In the genomic region with DNA sequence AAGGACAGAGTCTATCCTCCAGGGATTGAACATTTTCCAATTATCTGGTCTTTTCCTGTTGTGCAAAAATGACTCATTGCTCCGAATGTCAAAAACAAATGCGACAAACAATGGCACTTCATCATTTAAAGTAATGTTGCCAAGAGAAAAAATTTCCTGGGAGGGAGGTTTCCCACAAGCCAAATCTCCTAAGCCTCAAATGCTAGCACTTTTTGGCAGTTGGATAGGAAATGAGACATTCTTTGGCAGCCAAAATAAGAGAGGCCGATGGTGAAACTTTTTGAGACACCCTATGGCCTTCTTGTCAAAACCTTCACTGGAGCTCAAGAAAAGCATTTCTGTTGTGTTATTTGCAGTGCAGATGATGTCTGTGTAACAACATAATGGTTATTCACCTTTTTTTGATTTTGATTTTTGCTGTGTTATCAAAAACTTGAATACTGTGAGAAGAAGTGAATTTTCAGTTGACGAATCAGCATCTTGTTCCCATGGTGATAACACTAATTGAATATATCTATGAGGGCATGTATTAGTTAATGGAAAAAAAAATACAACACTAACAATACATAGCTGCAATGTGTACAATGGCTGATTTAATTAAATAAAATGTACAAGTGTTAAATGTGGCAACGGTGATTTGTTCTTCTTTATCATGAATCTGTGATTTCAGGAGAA, we compare ENCODE assay signal across 12 cellular contexts.
DNase-seq lines count a peak whose midpoint lies in the region; ATAC-seq, FAIRE-seq and TF ChIP-seq lines count a peak whose summit lies in the region.
"Had no signal": no experiment of that assay in that cellular context is flagged by ENCODE, and none has a peak within 500 bp of the region (broad histone marks: within the 10 kb centered on the region; RNA-seq: fewer than 3 reads in every experiment).

No MANE protein-coding gene starts in this region.

- CTCF ChIA-PET in A673 (lab: Charles Lee) (interaction anchor here (1.1 kb wide), 1 partner anchor 11 kb away, joined by 8 read pairs; no protein-coding TSS in a partner anchor), endothelial cell of umbilical vein (lab: Charles Lee) (interaction anchor here (0.6 to 2.8 kb wide), 3 partner anchors 12 to 728 kb away, joined by 3 to 12 read pairs (median 5); no protein-coding TSS in a partner anchor)

- no peak overlapping the region for H3K27ac Mint-ChIP-seq in immature natural killer cell

- peaks cover 0 to 11% (median 3%) of the 10 kb centered on the region in 3 donors for H3K27me3 Mint-ChIP-seq in immature natural killer cell (ENCODE audit: low read depth in 3 of 3)

- DNase-seq in A673 (ENCODE audit: low spot score) (peak; percentile 97), NCI-H226 (peak; percentile 71), endothelial cell of umbilical vein (ENCODE audit: low read depth, low spot score) (peak; percentile 82), lung (ENCODE audit: low spot score) (no peak), mesenteric fat pad (ENCODE audit: low spot score) (no peak), immature natural killer cell (no peak), KBM-7 (no peak)
- DNase-seq: glutamatergic neuron, NCI-H69 had no signal

- POLR2A ChIA-PET in A673 (lab: Charles Lee; ENCODE audit: low non-redundant PET): no interaction called here
- POLR2A ChIA-PET in endothelial cell of umbilical vein (lab: Charles Lee): no interaction called here

- TF ChIP-seq CTCF in A673 (conservative IDR thresholded peaks at IDR 0.05; ENCODE audit: low read depth, low read length): no peak
- no peak for TF ChIP-seq CTCF in endothelial cell of umbilical vein (IDR thresholded peaks at IDR 0.05; ENCODE audit: extremely low read depth in 1 of 2, insufficient read depth in 1 of 2, low read depth in 1 of 2, low read length in 2 of 2)
- no peak for TF ChIP-seq CTCF in lung (IDR thresholded peaks at IDR 0.05; ENCODE audit: control extremely low read depth, extremely low read depth)

- no peak overlapping the region for H2AFZ ChIP-seq in endothelial cell of umbilical vein (ENCODE audit: low read depth, low read length)

- H4K20me1 ChIP-seq in endothelial cell of umbilical vein (replicated peaks; ENCODE audit: control insufficient read depth, extremely low read depth, insufficient read depth, low read length): no peaks in the 10 kb centered on the region

- no peaks in the 10 kb centered on the region for H3K4me1 Mint-ChIP-seq in immature natural killer cell

- no peaks in the 10 kb centered on the region for H3K36me3 Mint-ChIP-seq in immature natural killer cell

- dilution Hi-C loops in endothelial cell of umbilical vein (cut with MboI; ENCODE audit: extremely low pct_ligation_motif_present, low sequenced_read_pairs): no loop called here

- no peak for TF ChIP-seq POLR2A in endothelial cell of umbilical vein (IDR thresholded peaks at IDR 0.05; ENCODE audit: low read depth, low read length)

- H3K9me3 ChIP-seq in A673 (ENCODE audit: low read depth, low read length, poor library complexity, severe bottlenecking) (no peaks in the 10 kb centered on the region), endothelial cell of umbilical vein (replicated peaks; ENCODE audit: control insufficient read depth, insufficient read depth, low read length) (no peaks in the 10 kb centered on the region), lung (ENCODE audit: control insufficient read depth in 2 of 2, insufficient read depth in 1 of 2, low read length in 1 of 2) (peaks cover 0 to 2% of the 10 kb centered on the region in 2 donors)
- H3K9me3 ChIP-seq: A549 had no signal

- peak overlapping the region; percentile 36 for H3K9ac ChIP-seq in endothelial cell of umbilical vein (replicated peaks; ENCODE audit: extremely low read depth, insufficient read depth, low read length)
- H3K9ac ChIP-seq: KMS-11 had no signal

- intact Hi-C loops in A673 (cut with micrococcal nuclease; ENCODE audit: unreplicated experiment): loop anchor here (5.0 kb wide), 1 partner anchor 81 kb away; no protein-coding TSS in a partner anchor
- intact Hi-C loops in endothelial cell of umbilical vein (cut with micrococcal nuclease): loop anchor here (1.0 to 2.0 kb wide), 3 partner anchors 34 to 379 kb away; no protein-coding TSS in a partner anchor

- H3K27ac ChIP-seq in A673 (ENCODE audit: low read depth, low read length, poor library complexity, severe bottlenecking) (peak overlapping the region; percentile 84), endothelial cell of umbilical vein (ENCODE audit: insufficient read depth, low read depth, low read length) (peak overlapping the region; percentile 57), lung (ENCODE audit: low read depth in 1 of 2, low read length in 1 of 2) (peak overlapping the region in 1 of 2 donors; percentile 30)
- H3K27ac ChIP-seq: A549, KMS-11 had no signal

- in situ Hi-C loops in KBM-7 (cut with MboI; ENCODE audit: low pct_unique_long_range_greater_than_20kb, low sequenced_read_pairs): no loop called here

- no peak overlapping the region for H3K4me3 Mint-ChIP-seq in immature natural killer cell

- H3K27me3 ChIP-seq in A673 (replicated peaks; ENCODE audit: insufficient read depth, low read depth, low read length, poor library complexity): no peaks in the 10 kb centered on the region
- no peaks in the 10 kb centered on the region for H3K27me3 ChIP-seq in endothelial cell of umbilical vein (ENCODE audit: control insufficient read depth in 2 of 2, insufficient read depth in 2 of 2, low read length in 2 of 2)
- no peaks in the 10 kb centered on the region for H3K27me3 ChIP-seq in lung (ENCODE audit: control insufficient read depth, insufficient read depth)

- BruUV-seq in A673 (replicated peaks; lab: Mats Ljungman, UMichigan) (TSS peak; percentile 27), endothelial cell of umbilical vein (replicated peaks; lab: Mats Ljungman, UMichigan) (no TSS peak)

- H3K4me3 ChIP-seq in A673 (ENCODE audit: low read depth, low read length, poor library complexity, severe bottlenecking): no peak overlapping the region
- no peak overlapping the region for H3K4me3 ChIP-seq in endothelial cell of umbilical vein (replicated peaks in 1 of 3; ENCODE audit: insufficient read depth in 1 of 3, low read depth in 1 of 3, low read length in 3 of 3)
- H3K4me3 ChIP-seq in lung: no peak overlapping the region
- H3K4me3 ChIP-seq: A549 had no signal

- H3K4me2 ChIP-seq in endothelial cell of umbilical vein (ENCODE audit: insufficient read depth, low read length): peak overlapping the region; percentile 25
- H3K4me2 ChIP-seq: A549, KMS-11 had no signal

- no peaks in the 10 kb centered on the region for H3K9me3 Mint-ChIP-seq in immature natural killer cell

- peak; percentile 91 for FAIRE-seq in endothelial cell of umbilical vein (lab: Jason Lieb, UNC)
- FAIRE-seq: A549 had no signal

- H3K36me3 ChIP-seq in A673 (ENCODE audit: insufficient read depth, low read length, poor library complexity, severe bottlenecking): no peaks in the 10 kb centered on the region
- no peaks in the 10 kb centered on the region for H3K36me3 ChIP-seq in endothelial cell of umbilical vein (ENCODE audit: control insufficient read depth in 2 of 2, extremely low read depth in 1 of 2, insufficient read depth in 2 of 2, low read length in 2 of 2)
- peaks cover 0 to 5% of the 10 kb centered on the region in 2 donors for H3K36me3 ChIP-seq in lung (ENCODE audit: control insufficient read depth in 2 of 2, insufficient read depth in 2 of 2, low read length in 2 of 2)

- peaks cover 44% of the 10 kb centered on the region for H3K4me1 ChIP-seq in A673 (ENCODE audit: insufficient read depth, low read length, poor library complexity, severe bottlenecking)
- H3K4me1 ChIP-seq in endothelial cell of umbilical vein (ENCODE audit: control insufficient read depth, extremely low read depth, insufficient read depth, low read length): peaks cover 29% of the 10 kb centered on the region
- H3K4me1 ChIP-seq in lung (ENCODE audit: control insufficient read depth in 2 of 2, insufficient read depth in 2 of 2, low read length in 2 of 2): peaks cover 0 to 9% of the 10 kb centered on the region in 2 donors
- H3K4me1 ChIP-seq: A549 had no signal

- no peaks in the 10 kb centered on the region for H3K9me1 ChIP-seq in endothelial cell of umbilical vein (replicated peaks; ENCODE audit: control insufficient read depth, extremely low read depth, insufficient read depth, low read length)

- WGBS in lung, 2 donors: 66 to 76% methylated on average over 5 of the region's 5 CpGs

- H3K79me2 ChIP-seq in endothelial cell of umbilical vein (ENCODE audit: control insufficient read depth, insufficient read depth, low read length): no peaks in the 10 kb centered on the region

- ATAC-seq in lung (ENCODE audit: insufficient read depth, low FRiP score) (peak; percentile 39), HG02885 (IDR thresholded peaks at IDR 0.05; ENCODE audit: poor library complexity, unreplicated experiment) (no peak)
- ATAC-seq: A549 had no signal

TF ChIP-seq in endothelial cell of umbilical vein, 7 proteins besides CTCF, POLR2A, EP300 and RAD21:
- TF ChIP-seq GATA2 (IDR thresholded peaks at IDR 0.05; ENCODE audit: insufficient read depth, insufficient read length, low read depth, low read length): no peak
- TF ChIP-seq EZH2 (IDR thresholded peaks at IDR 0.05; ENCODE audit: borderline replicate concordance, low read depth, low read length, severe bottlenecking): no peak
- no peak for TF ChIP-seq MYC (IDR thresholded peaks at IDR 0.05; ENCODE audit: low read depth, low read length)
- no peak for TF ChIP-seq POLR2AphosphoS5 (IDR thresholded peaks at IDR 0.05; ENCODE audit: insufficient read depth, low read depth, low read length)
- TF ChIP-seq FOS (IDR thresholded peaks at IDR 0.05; ENCODE audit: borderline replicate concordance, insufficient read depth, low read length): peak; percentile 74
- TF ChIP-seq JUN (IDR thresholded peaks at IDR 0.05; ENCODE audit: borderline replicate concordance, insufficient read depth, insufficient read length, low read depth): peak; percentile 87
- TF ChIP-seq, protein P1, sequence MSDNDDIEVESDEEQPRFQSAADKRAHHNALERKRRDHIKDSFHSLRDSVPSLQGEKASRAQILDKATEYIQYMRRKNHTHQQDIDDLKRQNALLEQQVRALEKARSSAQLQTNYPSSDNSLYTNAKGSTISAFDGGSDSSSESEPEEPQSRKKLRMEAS (IDR thresholded peaks at IDR 0.05; ENCODE audit: insufficient read depth, insufficient read length): no peak

Comparison
In these comparisons a context has a peak if more than half of its experiments do, and no peak if none do; other contexts are left out.
1. DNase-seq: peak in A673 (single experiment), NCI-H226 (single experiment) and endothelial cell of umbilical vein (single experiment); none in lung (single experiment), mesenteric fat pad (single experiment), immature natural killer cell (0 of 3) and KBM-7 (single experiment).